Comparison of ENCODE assay signal across 20 cellular contexts in genomic region chr5:34626036-34626435, GRCh38. TPM values are rescaled to one million over a fixed set of nuclear protein-coding genes. Genes with fewer than 3 reads are reported as not detected.
DNase-seq lines count a peak whose midpoint lies in the region; ATAC-seq, FAIRE-seq and TF ChIP-seq lines count a peak whose summit lies in the region.
"Had no signal": no experiment of that assay in that cellular context is flagged by ENCODE, and none has a peak within 500 bp of the region (broad histone marks: within the 10 kb centered on the region; RNA-seq: fewer than 3 reads in every experiment).

No MANE protein-coding gene starts in this region.

- H3K9me3 ChIP-seq in mesodermal cell (ENCODE audit: control insufficient read depth, low read length): peaks cover 3% of the 10 kb centered on the region
- H3K9me3 ChIP-seq: adrenal gland, suprapubic skin had no signal

- DNase-seq in H4 (ENCODE audit: low spot score) (peak; percentile 88), RCC 7860 (ENCODE audit: low spot score) (peak; percentile 43), choroid plexus epithelial cell (ENCODE audit: low read depth) (peak; percentile 91), GM10266 (ENCODE audit: extremely low spot score) (no peak), dorsolateral prefrontal cortex (no peak)
- DNase-seq: activated CD4-positive, CD25-positive, alpha-beta regulatory T cell; adrenal gland; CD4-positive, alpha-beta T cell; effector CD4-positive, alpha-beta T cell; GDM1; hypothalamus; KG1; left ventricle myocardium superior; NCI-H1930 had no signal

- ATAC-seq in HG03280 (IDR thresholded peaks at IDR 0.05; ENCODE audit: unreplicated experiment): no peak
- ATAC-seq in GM18867 (IDR thresholded peaks at IDR 0.05; ENCODE audit: unreplicated experiment): no peak
- ATAC-seq: left ventricle myocardium superior had no signal

- H3K4me3 ChIP-seq in choroid plexus epithelial cell (ENCODE audit: low read depth, low read length) (no peak overlapping the region), mesodermal cell (ENCODE audit: extremely low read depth, insufficient read depth, low read length, poor library complexity, severe bottlenecking) (no peak overlapping the region), dorsolateral prefrontal cortex (no peak overlapping the region)
- H3K4me3 ChIP-seq: adrenal gland, SK-N-MC, skin epidermis, suprapubic skin had no signal

- peaks cover 0 to 4% (median 0%) of the 10 kb centered on the region in 45 donors for H3K27me3 ChIP-seq in dorsolateral prefrontal cortex
- H3K27me3 ChIP-seq: adrenal gland, suprapubic skin had no signal

- WGBS in mesodermal cell (ENCODE audit: insufficient coverage in 2 of 2), 2 experiments: 76 to 96% methylated on average over 3 of the region's 6 CpGs

- TF ChIP-seq CTCF in choroid plexus epithelial cell (conservative IDR thresholded peaks at IDR 0.05; ENCODE audit: low read depth, low read length): no peak
- TF ChIP-seq CTCF in GM10266 (IDR thresholded peaks at IDR 0.05; ENCODE audit: control insufficient read depth, insufficient read depth, low read depth, missing control alignments): no peak
- no peak for TF ChIP-seq CTCF in dorsolateral prefrontal cortex (IDR thresholded peaks at IDR 0.05 in 54 of 56, conservative IDR thresholded peaks at IDR 0.05 in 2 of 56; ENCODE audit: low read depth in 1 of 56, partially characterized antibody in 56 of 56)

- no peaks in the 10 kb centered on the region for H3K36me3 ChIP-seq in mesodermal cell (ENCODE audit: control insufficient read depth, insufficient read depth, low read length)
- H3K36me3 ChIP-seq: adrenal gland, suprapubic skin had no signal

- no peak for FAIRE-seq in RCC 7860 (lab: Jason Lieb, UNC)

- intact Hi-C loops in dorsolateral prefrontal cortex (cut with DNase I): no loop called here

- H3K4me1 ChIP-seq in mesodermal cell (ENCODE audit: control insufficient read depth, insufficient read depth, low read length, poor library complexity, severe bottlenecking): peaks cover 16% of the 10 kb centered on the region
- H3K4me1 ChIP-seq: adrenal gland had no signal

- H3K27ac ChIP-seq in mesodermal cell (ENCODE audit: low read depth, low read length, severe bottlenecking) (peak overlapping the region; percentile 68), dorsolateral prefrontal cortex (no peak overlapping the region)
- H3K27ac ChIP-seq: adrenal gland, SK-N-MC, skin epidermis, suprapubic skin had no signal

RNA-seq across cellular contexts. Expression of gene RAI14, which starts 30.1 kb away (rescaled TPM):
- total RNA-seq in H4 (2014; rRNA removed; shearing (Covaris generic)): 22.8 and 27.5 TPM in 2 replicates
- polyA plus RNA-seq in mesodermal cell (2013, experiment 1 of 2): 76.7 TPM
- polyA plus RNA-seq in mesodermal cell (2013, experiment 2 of 2): 79.3 TPM
- total RNA-seq in dorsolateral prefrontal cortex: 10 to 100 TPM in 88 of 120 experiments, 1 to 10 TPM in 32; 5.6 to 30.9 (median 12.5) TPM

Comparison
In these comparisons a context has a peak if more than half of its experiments do, and no peak if none do; other contexts are left out.
1. DNase-seq: peak in H4 (single experiment), RCC 7860 (single experiment) and choroid plexus epithelial cell (single experiment); none in GM10266 (single experiment) and dorsolateral prefrontal cortex (0 of 10).